1 cellular context compared by ENCODE assay signal in genomic region chr1:154940213-154940879, GRCh38.
TF ChIP-seq lines count a peak whose summit lies in the region.

No MANE protein-coding gene starts in this region.

TF ChIP-seq in K562, 482 proteins besides CTCF, POLR2A, EP300 and RAD21:
- TF ChIP-seq ZBTB7A (IDR thresholded peaks at IDR 0.05; ENCODE audit: borderline replicate concordance, control insufficient read depth, low read depth, low read length) (0 out of 2 replicates have a peak, but pooled peaks have one; percentile 12), HES1 (IDR thresholded peaks at IDR 0.05; ENCODE audit: low read depth) (no peak)
